In genomic region chr6:7974553-7974931, GRCh38 we compare ENCODE assay signal across 16 cellular contexts.
DNase-seq lines count a peak whose midpoint lies in the region; ATAC-seq, FAIRE-seq and TF ChIP-seq lines count a peak whose summit lies in the region.
"Had no signal": no experiment of that assay in that cellular context is flagged by ENCODE, and none has a peak within 500 bp of the region (broad histone marks: within the 10 kb centered on the region; RNA-seq: fewer than 3 reads in every experiment).

No MANE protein-coding gene starts in this region.

- no peak overlapping the region for H3K9ac ChIP-seq in HepG2 (ENCODE audit: insufficient read depth, low read depth, low read length)
- H3K9ac ChIP-seq in duodenal mucosa (ENCODE audit: low read depth in 1 of 2, low read length in 2 of 2), result no peak overlapping the region
- H3K9ac ChIP-seq in mucosa of rectum (ENCODE audit: low read depth in 1 of 2, low read length in 2 of 2), result no peak overlapping the region

- 85% methylated on average over 3 of the region's 3 CpGs for WGBS in HepG2 (ENCODE audit: low lambda C conversion rate)
- WGBS in right lobe of liver (ENCODE audit: insufficient coverage, low coverage, low lambda C conversion rate, missing lambda C conversion rate), result 55% methylated on average over 2 of the region's 3 CpGs

- no peaks in the 10 kb centered on the region for H3K27me3 ChIP-seq in HepG2 (ENCODE audit: control insufficient read depth in 1 of 2, insufficient read depth in 2 of 2, low read length in 2 of 2)
- no peaks in the 10 kb centered on the region for H3K27me3 ChIP-seq in right lobe of liver
- no peaks in the 10 kb centered on the region for H3K27me3 ChIP-seq in duodenal mucosa (ENCODE audit: control insufficient read depth in 1 of 2, insufficient read depth in 2 of 2, low read length in 2 of 2)
- no peaks in the 10 kb centered on the region for H3K27me3 ChIP-seq in mucosa of rectum (ENCODE audit: control insufficient read depth in 2 of 2, insufficient read depth in 2 of 2, low read length in 2 of 2)
- H3K27me3 ChIP-seq: colonic mucosa, testis had no signal

- no TSS peak for BruUV-seq in HepG2 (replicated peaks; lab: Mats Ljungman, UMichigan)

- TF ChIP-seq CTCF in HepG2 (CRISPR knock-in tag; IDR thresholded peaks at IDR 0.05), result no peak
- no peak for TF ChIP-seq CTCF in right lobe of liver (IDR thresholded peaks at IDR 0.05)
- no peak for TF ChIP-seq CTCF in GM10248 (IDR thresholded peaks at IDR 0.05; ENCODE audit: control extremely low read depth, extremely low read depth, low read depth, missing control alignments)

- intact Hi-C loops in HepG2 (cut with micrococcal nuclease; ENCODE audit: unreplicated experiment) (loop anchor here (2.0 kb wide), 1 partner anchor 58 kb away; no protein-coding TSS in a partner anchor), right lobe of liver (cut with DNase I) (no loop called here)

- H3K27ac ChIP-seq in HepG2 (ENCODE audit: extremely low read length, insufficient read depth, low read length) (peak overlapping the region; percentile 73), right lobe of liver (no peak overlapping the region), duodenal mucosa (ENCODE audit: low read depth, low read length) (peak overlapping the region; percentile 39), mucosa of rectum (ENCODE audit: low read depth in 2 of 2, low read length in 2 of 2) (no peak overlapping the region)
- H3K27ac ChIP-seq: colonic mucosa, testis had no signal

- no peak for FAIRE-seq in HepG2 (lab: Jason Lieb, UNC)

- peaks cover 8% of the 10 kb centered on the region for H3K9me3 ChIP-seq in HepG2 (ENCODE audit: low read length)
- no peaks in the 10 kb centered on the region for H3K9me3 ChIP-seq in right lobe of liver
- H3K9me3 ChIP-seq in duodenal mucosa (ENCODE audit: control insufficient read depth in 1 of 2, low read length in 2 of 2), result peaks cover 4 to 6% of the 10 kb centered on the region in 2 donors
- no peaks in the 10 kb centered on the region for H3K9me3 ChIP-seq in mucosa of rectum (ENCODE audit: control insufficient read depth in 2 of 2, low read length in 2 of 2)
- H3K9me3 ChIP-seq: colonic mucosa, testis had no signal

- no peak for TF ChIP-seq POLR2A in HepG2 (IDR thresholded peaks at IDR 0.05; ENCODE audit: insufficient read depth in 1 of 2, low read depth in 2 of 2, low read length in 2 of 2)
- TF ChIP-seq POLR2A in right lobe of liver (IDR thresholded peaks at IDR 0.05), result no peak

- H4K20me1 ChIP-seq in HepG2 (ENCODE audit: insufficient read depth, low read length), result no peaks in the 10 kb centered on the region

- TF ChIP-seq EP300 in HepG2 (IDR thresholded peaks at IDR 0.05; ENCODE audit: low read depth in 2 of 2, low read length in 2 of 2) (no peak), HepG2 (CRISPR knock-in tag; IDR thresholded peaks at IDR 0.05; ENCODE audit: borderline replicate concordance) (no peak)

- H3K4me1 ChIP-seq in HepG2 (ENCODE audit: insufficient read depth, low read length) (peaks cover 36% of the 10 kb centered on the region), right lobe of liver (peaks cover 0 to 11% (median 4%) of the 10 kb centered on the region in 4 donors), duodenal mucosa (ENCODE audit: control insufficient read depth in 1 of 2, insufficient read depth in 2 of 2, low read length in 2 of 2) (peaks cover 24% of the 10 kb centered on the region in 2 donors), mucosa of rectum (ENCODE audit: control insufficient read depth in 2 of 2, insufficient read depth in 2 of 2, low read length in 2 of 2) (peaks cover 9 to 20% of the 10 kb centered on the region in 2 donors)
- H3K4me1 ChIP-seq: colonic mucosa had no signal

- in situ Hi-C loops in HepG2 (cut with HindIII; ENCODE audit: extremely low pct_ligation_motif_present, low pct_unique_long_range_greater_than_20kb), result no loop called here

- CTCF ChIA-PET in HepG2 (lab: Yijun Ruan, JAX; ENCODE audit: low intra/inter-chr PET ratio, low total read pairs), result no interaction called here
- CTCF ChIA-PET in GM10248 (lab: Yijun Ruan, JAX), result interaction anchor here (1.1 kb wide), 1 partner anchor 25 kb away, joined by 3 read pairs; no protein-coding TSS in a partner anchor

- POLR2A ChIA-PET in HepG2 (lab: Yijun Ruan, JAX) (interaction anchor here (1.0 to 2.1 kb wide), 8 partner anchors 17 to 128 kb away, joined by 3 to 7 read pairs (median 4); partner anchors contain the start of genes BLOC1S5 and EEF1E1), GM10248 (lab: Yijun Ruan, JAX) (no interaction called here)

- DNase-seq in HepG2 (ENCODE audit: low spot score), result no peak
- no peak for DNase-seq in right lobe of liver
- no peak for DNase-seq in GM10248 (ENCODE audit: extremely low spot score)
- DNase-seq: activated CD4-positive, alpha-beta T cell treated with anti-CD3 and anti-CD28 coated beads, Interleukin-2, amount 50 U/mL, for 1 hour; activated naive CD8-positive, alpha-beta T cell treated with anti-CD3 and anti-CD28 coated beads, Interleukin-2, amount 50 U/mL, for 24 hours; activated T-cell treated with anti-CD3 and anti-CD28 coated beads, Interleukin-2, amount 50 U/mL, for 24 hours; COR-L47; naive thymus-derived CD8-positive, alpha-beta T cell; NCI-H187 had no signal

- no peaks in the 10 kb centered on the region for H3K79me2 ChIP-seq in HepG2 (ENCODE audit: insufficient read depth, low read length)

- peak; percentile 7 for ATAC-seq in HepG2
- no peak for ATAC-seq in right lobe of liver
- ATAC-seq in HG03457 (IDR thresholded peaks at IDR 0.05; ENCODE audit: unreplicated experiment), result no peak
- ATAC-seq in HG02588 (IDR thresholded peaks at IDR 0.05; ENCODE audit: unreplicated experiment), result no peak
- ATAC-seq in HG02642 (IDR thresholded peaks at IDR 0.05; ENCODE audit: poor library complexity, unreplicated experiment), result no peak
- ATAC-seq: activated naive CD8-positive, alpha-beta T cell treated with anti-CD3 and anti-CD28 coated beads, Interleukin-2, amount 50 U/mL, for 24 hours; naive thymus-derived CD8-positive, alpha-beta T cell had no signal

- peak overlapping the region; percentile 77; the same call in 1 of the 2 replicates for H3K4me2 ChIP-seq in HepG2 (ENCODE audit: low read depth, low read length)

- H3K36me3 ChIP-seq in HepG2 (replicated peaks in 1 of 2; ENCODE audit: control insufficient read depth in 1 of 2, insufficient read depth in 2 of 2, low read length in 2 of 2) (no peaks in the 10 kb centered on the region), right lobe of liver (no peaks in the 10 kb centered on the region), duodenal mucosa (ENCODE audit: control insufficient read depth in 1 of 2, insufficient read depth in 2 of 2, low read length in 2 of 2) (no peaks in the 10 kb centered on the region), mucosa of rectum (ENCODE audit: control insufficient read depth in 2 of 2, insufficient read depth in 2 of 2, low read length in 2 of 2) (no peaks in the 10 kb centered on the region)
- H3K36me3 ChIP-seq: colonic mucosa had no signal

- H3K4me3 ChIP-seq in HepG2 (replicated peaks in 1 of 3; ENCODE audit: insufficient read depth in 1 of 3, low read depth in 2 of 3, low read length in 3 of 3) (no peak overlapping the region), right lobe of liver (no peak overlapping the region), duodenal mucosa (ENCODE audit: low read depth in 1 of 2, low read length in 2 of 2) (peak overlapping the region; percentile 33 to 46), mucosa of rectum (ENCODE audit: low read length in 2 of 2) (peak overlapping the region; percentile 27 to 33)
- H3K4me3 ChIP-seq: colonic mucosa, testis had no signal

- no peak for TF ChIP-seq RAD21 in HepG2 (CRISPR knock-in tag; IDR thresholded peaks at IDR 0.05)

- H2AFZ ChIP-seq in HepG2 (ENCODE audit: low read length), result no peak overlapping the region

TF ChIP-seq in HepG2, 621 proteins besides CTCF, POLR2A, EP300 and RAD21 (continues in another document):
- peak; percentile 3; the same call in 1 of the 2 replicates for TF ChIP-seq ZNF512 (CRISPR knock-in tag; IDR thresholded peaks at IDR 0.05)
- no peak for TF ChIP-seq MED1 (CRISPR knock-in tag; IDR thresholded peaks at IDR 0.05)
- no peak for TF ChIP-seq SCMH1 (CRISPR knock-in tag; IDR thresholded peaks at IDR 0.05; ENCODE audit: borderline replicate concordance)
- TF ChIP-seq KLF11 (CRISPR knock-in tag; IDR thresholded peaks at IDR 0.05), result no peak
- TF ChIP-seq ZNF558 (CRISPR knock-in tag; IDR thresholded peaks at IDR 0.05; ENCODE audit: borderline replicate concordance), result peak; percentile 62; the same call in 1 of the 2 replicates
- peak; percentile 8; the same call in 1 of the 2 replicates for TF ChIP-seq ZNF431 (CRISPR knock-in tag; IDR thresholded peaks at IDR 0.05; ENCODE audit: borderline replicate concordance, low read depth)
- no peak for TF ChIP-seq TMF1 (CRISPR knock-in tag; IDR thresholded peaks at IDR 0.05; ENCODE audit: low read depth)
- TF ChIP-seq SP2 (CRISPR knock-in tag; IDR thresholded peaks at IDR 0.05), result no peak
- TF ChIP-seq HMGXB4 (CRISPR knock-in tag; IDR thresholded peaks at IDR 0.05; ENCODE audit: borderline replicate concordance in 1 of 2, low read depth in 1 of 2), result no peak

Comparison
In these comparisons a context has a peak if more than half of its experiments do, and no peak if none do; other contexts are left out.
1. H3K27ac ChIP-seq: peak in HepG2 (single experiment) and duodenal mucosa (single experiment); none in right lobe of liver (0 of 3) and mucosa of rectum (0 of 2).
2. H3K4me3 ChIP-seq: peak in duodenal mucosa (2 of 2) and mucosa of rectum (2 of 2); none in HepG2 (0 of 3) and right lobe of liver (0 of 3).